ENCODE assay signal across 1 cellular context in the genomic region with DNA sequence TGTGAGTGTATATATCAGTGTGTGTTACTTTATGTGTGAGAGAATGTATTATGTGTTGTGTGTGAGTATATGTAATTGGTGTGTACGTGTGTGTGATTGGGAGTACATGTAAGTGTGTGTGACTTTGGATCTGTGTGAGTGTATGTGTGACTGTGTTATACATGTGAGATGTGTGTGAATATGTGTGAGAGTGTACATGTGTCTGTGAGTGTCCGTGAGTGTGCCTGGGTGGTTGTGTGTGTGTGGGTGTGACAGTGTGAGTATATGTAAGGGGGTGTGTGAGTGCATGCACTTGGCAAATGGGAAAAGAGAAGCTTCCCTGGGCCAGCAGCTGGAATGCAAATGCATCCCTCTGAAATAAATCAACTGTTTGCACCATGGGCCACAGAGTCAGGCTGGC.
TF ChIP-seq lines count a peak whose summit lies in the region.

No MANE protein-coding gene starts in this region.

TF ChIP-seq in H1, 55 proteins besides CTCF, POLR2A, EP300 and RAD21 (continued from another document):
- TF ChIP-seq RNF2 (IDR thresholded peaks at IDR 0.05; ENCODE audit: borderline replicate concordance, low read depth, low read length, missing control alignments, poor library complexity, severe bottlenecking) (no peak), GTF2F1 (IDR thresholded peaks at IDR 0.05; ENCODE audit: borderline replicate concordance, low read depth, low read length) (no peak), BRCA1 (IDR thresholded peaks at IDR 0.05; ENCODE audit: low read depth, low read length) (no peak), SP1 (IDR thresholded peaks at IDR 0.05; ENCODE audit: low read depth, low read length) (no peak), TAF7 (optimal IDR thresholded peaks at IDR 0.05; ENCODE audit: borderline replicate concordance, low read depth, low read length) (no peak), CHD1 (IDR thresholded peaks at IDR 0.05; ENCODE audit: low read depth, low read length) (no peak), SP2 (IDR thresholded peaks at IDR 0.05; ENCODE audit: low read length) (no peak)
- TF ChIP-seq, protein P1, sequence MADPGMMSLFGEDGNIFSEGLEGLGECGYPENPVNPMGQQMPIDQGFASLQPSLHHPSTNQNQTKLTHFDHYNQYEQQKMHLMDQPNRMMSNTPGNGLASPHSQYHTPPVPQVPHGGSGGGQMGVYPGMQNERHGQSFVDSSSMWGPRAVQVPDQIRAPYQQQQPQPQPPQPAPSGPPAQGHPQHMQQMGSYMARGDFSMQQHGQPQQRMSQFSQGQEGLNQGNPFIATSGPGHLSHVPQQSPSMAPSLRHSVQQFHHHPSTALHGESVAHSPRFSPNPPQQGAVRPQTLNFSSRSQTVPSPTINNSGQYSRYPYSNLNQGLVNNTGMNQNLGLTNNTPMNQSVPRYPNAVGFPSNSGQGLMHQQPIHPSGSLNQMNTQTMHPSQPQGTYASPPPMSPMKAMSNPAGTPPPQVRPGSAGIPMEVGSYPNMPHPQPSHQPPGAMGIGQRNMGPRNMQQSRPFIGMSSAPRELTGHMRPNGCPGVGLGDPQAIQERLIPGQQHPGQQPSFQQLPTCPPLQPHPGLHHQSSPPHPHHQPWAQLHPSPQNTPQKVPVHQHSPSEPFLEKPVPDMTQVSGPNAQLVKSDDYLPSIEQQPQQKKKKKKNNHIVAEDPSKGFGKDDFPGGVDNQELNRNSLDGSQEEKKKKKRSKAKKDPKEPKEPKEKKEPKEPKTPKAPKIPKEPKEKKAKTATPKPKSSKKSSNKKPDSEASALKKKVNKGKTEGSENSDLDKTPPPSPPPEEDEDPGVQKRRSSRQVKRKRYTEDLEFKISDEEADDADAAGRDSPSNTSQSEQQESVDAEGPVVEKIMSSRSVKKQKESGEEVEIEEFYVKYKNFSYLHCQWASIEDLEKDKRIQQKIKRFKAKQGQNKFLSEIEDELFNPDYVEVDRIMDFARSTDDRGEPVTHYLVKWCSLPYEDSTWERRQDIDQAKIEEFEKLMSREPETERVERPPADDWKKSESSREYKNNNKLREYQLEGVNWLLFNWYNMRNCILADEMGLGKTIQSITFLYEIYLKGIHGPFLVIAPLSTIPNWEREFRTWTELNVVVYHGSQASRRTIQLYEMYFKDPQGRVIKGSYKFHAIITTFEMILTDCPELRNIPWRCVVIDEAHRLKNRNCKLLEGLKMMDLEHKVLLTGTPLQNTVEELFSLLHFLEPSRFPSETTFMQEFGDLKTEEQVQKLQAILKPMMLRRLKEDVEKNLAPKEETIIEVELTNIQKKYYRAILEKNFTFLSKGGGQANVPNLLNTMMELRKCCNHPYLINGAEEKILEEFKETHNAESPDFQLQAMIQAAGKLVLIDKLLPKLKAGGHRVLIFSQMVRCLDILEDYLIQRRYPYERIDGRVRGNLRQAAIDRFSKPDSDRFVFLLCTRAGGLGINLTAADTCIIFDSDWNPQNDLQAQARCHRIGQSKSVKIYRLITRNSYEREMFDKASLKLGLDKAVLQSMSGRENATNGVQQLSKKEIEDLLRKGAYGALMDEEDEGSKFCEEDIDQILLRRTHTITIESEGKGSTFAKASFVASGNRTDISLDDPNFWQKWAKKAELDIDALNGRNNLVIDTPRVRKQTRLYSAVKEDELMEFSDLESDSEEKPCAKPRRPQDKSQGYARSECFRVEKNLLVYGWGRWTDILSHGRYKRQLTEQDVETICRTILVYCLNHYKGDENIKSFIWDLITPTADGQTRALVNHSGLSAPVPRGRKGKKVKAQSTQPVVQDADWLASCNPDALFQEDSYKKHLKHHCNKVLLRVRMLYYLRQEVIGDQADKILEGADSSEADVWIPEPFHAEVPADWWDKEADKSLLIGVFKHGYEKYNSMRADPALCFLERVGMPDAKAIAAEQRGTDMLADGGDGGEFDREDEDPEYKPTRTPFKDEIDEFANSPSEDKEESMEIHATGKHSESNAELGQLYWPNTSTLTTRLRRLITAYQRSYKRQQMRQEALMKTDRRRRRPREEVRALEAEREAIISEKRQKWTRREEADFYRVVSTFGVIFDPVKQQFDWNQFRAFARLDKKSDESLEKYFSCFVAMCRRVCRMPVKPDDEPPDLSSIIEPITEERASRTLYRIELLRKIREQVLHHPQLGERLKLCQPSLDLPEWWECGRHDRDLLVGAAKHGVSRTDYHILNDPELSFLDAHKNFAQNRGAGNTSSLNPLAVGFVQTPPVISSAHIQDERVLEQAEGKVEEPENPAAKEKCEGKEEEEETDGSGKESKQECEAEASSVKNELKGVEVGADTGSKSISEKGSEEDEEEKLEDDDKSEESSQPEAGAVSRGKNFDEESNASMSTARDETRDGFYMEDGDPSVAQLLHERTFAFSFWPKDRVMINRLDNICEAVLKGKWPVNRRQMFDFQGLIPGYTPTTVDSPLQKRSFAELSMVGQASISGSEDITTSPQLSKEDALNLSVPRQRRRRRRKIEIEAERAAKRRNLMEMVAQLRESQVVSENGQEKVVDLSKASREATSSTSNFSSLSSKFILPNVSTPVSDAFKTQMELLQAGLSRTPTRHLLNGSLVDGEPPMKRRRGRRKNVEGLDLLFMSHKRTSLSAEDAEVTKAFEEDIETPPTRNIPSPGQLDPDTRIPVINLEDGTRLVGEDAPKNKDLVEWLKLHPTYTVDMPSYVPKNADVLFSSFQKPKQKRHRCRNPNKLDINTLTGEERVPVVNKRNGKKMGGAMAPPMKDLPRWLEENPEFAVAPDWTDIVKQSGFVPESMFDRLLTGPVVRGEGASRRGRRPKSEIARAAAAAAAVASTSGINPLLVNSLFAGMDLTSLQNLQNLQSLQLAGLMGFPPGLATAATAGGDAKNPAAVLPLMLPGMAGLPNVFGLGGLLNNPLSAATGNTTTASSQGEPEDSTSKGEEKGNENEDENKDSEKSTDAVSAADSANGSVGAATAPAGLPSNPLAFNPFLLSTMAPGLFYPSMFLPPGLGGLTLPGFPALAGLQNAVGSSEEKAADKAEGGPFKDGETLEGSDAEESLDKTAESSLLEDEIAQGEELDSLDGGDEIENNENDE (IDR thresholded peaks at IDR 0.05; ENCODE audit: insufficient replicate concordance, low read length), result no peak
